Comparison of ENCODE assay signal across 9 cellular contexts in the genomic region with DNA sequence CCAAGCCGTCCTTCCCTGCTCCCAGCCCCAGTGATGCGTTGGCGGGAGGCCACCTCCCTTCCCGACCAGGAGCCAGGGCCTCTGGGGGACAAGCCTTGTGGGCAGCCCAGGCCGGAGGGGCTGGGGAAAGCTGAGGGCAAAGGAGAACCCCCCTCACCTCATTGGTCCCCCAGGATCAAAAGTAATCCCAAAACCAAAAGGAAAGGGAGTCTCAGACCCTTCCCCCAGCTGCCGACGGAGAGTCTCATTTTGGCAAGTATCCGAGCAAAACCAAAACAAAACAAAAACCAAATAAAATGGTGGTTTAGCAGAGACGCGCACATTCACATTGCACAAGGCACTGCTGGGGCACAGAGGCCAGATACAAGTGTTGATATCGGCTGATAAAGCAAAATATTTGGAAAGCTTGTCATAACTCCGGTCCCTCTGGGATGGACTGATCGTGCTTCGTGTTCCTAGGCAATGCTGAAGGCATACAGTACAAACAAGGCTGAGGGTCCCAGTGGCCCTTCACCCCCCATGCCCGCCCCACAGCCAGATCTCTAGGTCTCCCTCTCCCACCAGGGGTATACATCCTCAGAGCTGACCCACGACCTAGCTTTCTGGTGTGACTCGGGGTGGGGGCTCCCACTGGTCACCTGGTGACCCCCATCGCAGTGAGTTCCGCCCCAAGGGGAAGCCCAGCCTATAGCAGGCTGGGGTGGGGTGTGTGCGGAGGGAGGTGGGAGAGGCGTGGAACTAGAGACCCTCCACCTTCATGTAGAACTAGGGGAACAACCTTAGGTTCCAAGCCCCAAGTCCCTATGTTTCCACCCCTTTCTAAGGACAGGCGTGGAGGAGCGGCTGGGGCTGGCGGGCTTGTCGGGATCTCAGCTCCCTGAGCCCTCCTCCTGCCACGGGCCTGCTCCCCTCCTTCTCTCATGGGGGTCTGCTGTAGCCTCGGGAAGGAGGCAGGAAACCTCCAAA. TPM values are rescaled to one million over a fixed set of nuclear protein-coding genes. Genes with fewer than 3 reads are reported as not detected.
DNase-seq lines count a peak whose midpoint lies in the region; ATAC-seq and TF ChIP-seq lines count a peak whose summit lies in the region.
"Had no signal": no experiment of that assay in that cellular context is flagged by ENCODE, and none has a peak within 500 bp of the region (broad histone marks: within the 10 kb centered on the region; RNA-seq: fewer than 3 reads in every experiment).

No MANE protein-coding gene starts in this region.

- H3K27me3 ChIP-seq in dorsolateral prefrontal cortex (peaks cover 0 to 14% (median 0%) of the 10 kb centered on the region in 45 donors), muscle layer of duodenum (ENCODE audit: low read depth, low read length) (no peaks in the 10 kb centered on the region), upper lobe of left lung (peaks cover 0 to 4% (median 1%) of the 10 kb centered on the region in 4 donors)

- no peak for TF ChIP-seq EP300 in upper lobe of left lung (IDR thresholded peaks at IDR 0.05)

- no peaks in the 10 kb centered on the region for H3K36me3 ChIP-seq in muscle layer of duodenum (ENCODE audit: control insufficient read depth in 1 of 2, insufficient read depth in 2 of 2, low read length in 2 of 2)
- H3K36me3 ChIP-seq in upper lobe of left lung, result no peaks in the 10 kb centered on the region

- H3K9me3 ChIP-seq in muscle layer of duodenum (ENCODE audit: control insufficient read depth in 1 of 2, low read length in 2 of 2) (no peaks in the 10 kb centered on the region), upper lobe of left lung (no peaks in the 10 kb centered on the region)

- TF ChIP-seq CTCF in dorsolateral prefrontal cortex (IDR thresholded peaks at IDR 0.05 in 54 of 56, conservative IDR thresholded peaks at IDR 0.05 in 2 of 56; ENCODE audit: low read depth in 1 of 56, partially characterized antibody in 56 of 56) (no peak), upper lobe of left lung (IDR thresholded peaks at IDR 0.05) (no peak)

- peak overlapping the region in 36 of 59 donors; percentile 7 to 82 (median 56) for H3K27ac ChIP-seq in dorsolateral prefrontal cortex
- H3K27ac ChIP-seq in muscle layer of duodenum (ENCODE audit: low read length), result peak overlapping the region; percentile 23
- H3K27ac ChIP-seq in upper lobe of left lung, result peak overlapping the region; percentile 45 to 94 (median 79)

- ATAC-seq in upper lobe of left lung (ENCODE audit: low FRiP score in 2 of 2) (no peak), GM18868 (IDR thresholded peaks at IDR 0.05; ENCODE audit: unreplicated experiment) (no peak)

- H3K4me1 ChIP-seq in muscle layer of duodenum (ENCODE audit: control insufficient read depth in 1 of 2, insufficient read depth in 2 of 2, low read length in 2 of 2) (peaks cover 6 to 38% of the 10 kb centered on the region in 2 donors), upper lobe of left lung (peaks cover 16 to 71% (median 50%) of the 10 kb centered on the region in 4 donors)

- peak; percentile 53 for DNase-seq in activated CD8-positive, alpha-beta memory T cell treated with anti-CD3 and anti-CD28 coated beads for 24 hours
- DNase-seq in activated CD8-positive, alpha-beta memory T cell treated with anti-CD3 and anti-CD28 coated beads, Interleukin-2, amount 50 U/mL, for 4 hours, result no peak
- peak in 2 of 10 donors; percentile 27 to 30 for DNase-seq in dorsolateral prefrontal cortex
- peak in 1 of 2 donors; percentile 52 for DNase-seq in upper lobe of left lung
- no peak for DNase-seq in NCI-H1436 treated with DMSO at 0.1 percent for 48 hours (lab: John Stamatoyannopoulos, UW)
- DNase-seq in nucleus accumbens (lab: John Stamatoyannopoulos, UW), result no peak
- DNase-seq: NCI-H2081 had no signal

- H3K4me3 ChIP-seq in dorsolateral prefrontal cortex (peak overlapping the region; percentile 27 to 81 (median 66)), muscle layer of duodenum (ENCODE audit: low read depth in 1 of 2, low read length in 2 of 2) (peak overlapping the region; percentile 33 to 70), upper lobe of left lung (peak overlapping the region in 3 of 4 donors; percentile 61 to 79 (median 67))

- TF ChIP-seq POLR2A in upper lobe of left lung (IDR thresholded peaks at IDR 0.05), result no peak

- 20 to 23% methylated on average over 16 to 27 of the region's 27 CpGs for WGBS in upper lobe of left lung, 2 donors

- intact Hi-C loops in dorsolateral prefrontal cortex (cut with DNase I), result loop anchor here (5.0 kb wide), 3 partner anchors 72 to 107 kb away; a partner anchor contains a TSS

RNA-seq across cellular contexts. Expression of a gene that starts 2.0 kb away (rescaled TPM):
- total RNA-seq in dorsolateral prefrontal cortex (10 to 100 TPM in 88 of 120 experiments, 1 to 10 TPM in 32; 6.2 to 29.6 (median 11.6) TPM), upper lobe of left lung (100 to 1,000 TPM in 3 of 6 donors, 10 to 100 TPM in 3; 53.5 to 183 (median 109) TPM)

Comparison
In these comparisons a context has a peak if more than half of its experiments do, and no peak if none do; other contexts are left out.
1. H3K27ac ChIP-seq: peak in every context shown above with its lines; median percentile 79 in upper lobe of left lung; 56 in dorsolateral prefrontal cortex; 23 in muscle layer of duodenum.